In the genomic region with DNA sequence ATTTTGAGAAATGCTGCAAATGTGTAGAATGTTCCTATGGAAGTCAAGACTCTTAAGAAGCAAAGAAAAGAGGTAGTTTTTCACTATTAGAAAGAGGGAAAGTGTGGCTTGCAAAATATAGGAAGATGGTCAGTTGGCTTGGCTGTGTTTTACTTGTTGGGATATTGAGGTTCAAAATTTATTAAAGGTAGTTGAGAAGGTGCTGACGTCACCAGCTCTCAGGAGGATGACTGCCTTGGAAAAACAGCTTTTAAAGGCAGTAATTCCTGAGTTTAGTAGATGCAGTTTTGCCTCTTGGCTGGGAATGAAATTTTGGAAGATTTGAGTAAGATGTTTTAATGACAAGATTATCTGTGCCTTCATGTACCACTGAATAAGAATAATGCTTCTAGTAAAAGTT, we compare ENCODE assay signal across 31 cellular contexts. TPM values are rescaled to one million over a fixed set of nuclear protein-coding genes. Genes with fewer than 3 reads are reported as not detected.
"Had no signal": no experiment of that assay in that cellular context is flagged by ENCODE, and none has a peak within 500 bp of the region (broad histone marks: within the 10 kb centered on the region; RNA-seq: fewer than 3 reads in every experiment).

No MANE protein-coding gene starts in this region.

- DNase-seq: activated B cell treated with CpG ODN at 0.5 μM for 24 hours; activated CD4-positive, alpha-beta T cell treated with anti-CD3 and anti-CD28 coated beads for 1 hour; activated CD4-positive, alpha-beta T cell treated with anti-CD3 and anti-CD28 coated beads, Interleukin-2, amount 50 U/mL, for 48 hours; activated CD8-positive, alpha-beta memory T cell treated with anti-CD3 and anti-CD28 coated beads for 24 hours; activated gamma-delta T cell treated with Interleukin-2 at 50 U/mL for 16 hours; activated naive CD4-positive, alpha-beta T cell treated with anti-CD3 and anti-CD28 coated beads, Interleukin-2, amount 50 U/mL, for 16 hours; activated naive CD8-positive, alpha-beta T cell treated with anti-CD3 and anti-CD28 coated beads, Interleukin-2, amount 10 ng/mL, durations not matched to agents 7 days and 5 days; activated T-cell treated with anti-CD3 and anti-CD28 coated beads, Interleukin-2, amount 50 U/mL, for 72 hours; aorta; central memory CD4-positive, alpha-beta T cell; MG63; NCI-H1105; NCI-H1436; NCI-H1694 treated with DMSO at 0.1 percent for 48 hours; NCI-H2029 treated with DMSO at 0.1 percent for 48 hours; NCI-H510A treated with DMSO at 0.1 percent for 48 hours; NCI-H69; NK-92 treated with Interleukin-12 subunit alpha and Interleukin-12 subunit beta, amount 100 ng/mL, for 24 hours; Right ventricle myocardium superior; RPMI8226; SJCRH30; SK-N-SH; T-helper 17 cell; T-helper 9 cell had no signal

- H3K9me2 ChIP-seq: SK-N-SH had no signal

- H3K4me2 ChIP-seq: KMS-11, SK-N-SH had no signal

- H3K9me3 ChIP-seq: adrenal gland, MG63, SJCRH30, SK-N-SH had no signal

- H3K9ac ChIP-seq: KMS-11, SK-N-SH had no signal

- H3K4me3 Mint-ChIP-seq: activated B cell treated with CpG ODN at 0.5 μM for 24 hours; activated T-cell treated with anti-CD3 and anti-CD28 coated beads, Interleukin-2, amount 50 U/mL, for 72 hours had no signal

- H3K4me1 ChIP-seq: adrenal gland, SJCRH30 had no signal

- H3K9me3 Mint-ChIP-seq: activated B cell treated with CpG ODN at 0.5 μM for 24 hours; activated T-cell treated with anti-CD3 and anti-CD28 coated beads, Interleukin-2, amount 50 U/mL, for 72 hours; activated T-helper 2 cell treated with anti-CD3 and anti-CD28 coated beads, Interferon-gamma antibody, Interleukin-2, Interleukin-4, amounts not matched to agents 10 μg/mL and 5 μg/mL and 100 μg/mL, durations not matched to agents 14 hours and 24 hours and 36 hours had no signal

- H3K27me3 ChIP-seq: adrenal gland, MG63, SJCRH30 had no signal

- ATAC-seq: Panc1 had no signal

- H3K27ac Mint-ChIP-seq: activated B cell treated with CpG ODN at 0.5 μM for 24 hours; activated T-cell treated with anti-CD3 and anti-CD28 coated beads, Interleukin-2, amount 50 U/mL, for 72 hours; activated T-helper 2 cell treated with anti-CD3 and anti-CD28 coated beads, Interferon-gamma antibody, Interleukin-2, Interleukin-4, amounts not matched to agents 10 μg/mL and 5 μg/mL and 100 μg/mL, durations not matched to agents 14 hours and 24 hours and 36 hours; T-helper 17 cell had no signal

- H3K36me3 ChIP-seq: adrenal gland, MG63, SJCRH30 had no signal

- H3K4me3 ChIP-seq: adrenal gland, MG63, SJCRH30 had no signal

- H3K27ac ChIP-seq: adrenal gland, KMS-11, SJCRH30 had no signal

RNA-seq across cellular contexts. Expression of gene OR4D9, which starts 0.3 kb away (rescaled TPM):
- total RNA-seq: activated B cell treated with CpG ODN at 0.5 μM for 24 hours; activated CD4-positive, alpha-beta T cell treated with anti-CD3 and anti-CD28 coated beads, Interleukin-2, amount 10 ng/mL, durations not matched to agents 24 days and 14 days; activated naive CD8-positive, alpha-beta T cell treated with anti-CD3 and anti-CD28 coated beads, Interleukin-2, amount 10 ng/mL, durations not matched to agents 7 days and 5 days; activated T-cell treated with anti-CD3 and anti-CD28 coated beads, Interleukin-2, amount 50 U/mL, for 72 hours; activated T-helper 2 cell treated with anti-CD3 and anti-CD28 coated beads, Interferon-gamma antibody, Interleukin-2, Interleukin-4, amounts not matched to agents 10 μg/mL and 5 μg/mL and 100 μg/mL, durations not matched to agents 14 hours and 24 hours and 36 hours; adrenal gland; aorta; bronchial epithelial cell; chondrocyte; Right ventricle myocardium superior; SJCRH30; T-helper 17 cell had no signal
- polyA plus RNA-seq: adrenal gland, aorta, SK-N-SH had no signal

RNA-seq across cellular contexts. Expression of gene OR4D11, which starts 8.3 kb away (rescaled TPM):
- total RNA-seq: activated B cell treated with CpG ODN at 0.5 μM for 24 hours; activated CD4-positive, alpha-beta T cell treated with anti-CD3 and anti-CD28 coated beads, Interleukin-2, amount 10 ng/mL, durations not matched to agents 24 days and 14 days; activated naive CD8-positive, alpha-beta T cell treated with anti-CD3 and anti-CD28 coated beads, Interleukin-2, amount 10 ng/mL, durations not matched to agents 7 days and 5 days; activated T-cell treated with anti-CD3 and anti-CD28 coated beads, Interleukin-2, amount 50 U/mL, for 72 hours; activated T-helper 2 cell treated with anti-CD3 and anti-CD28 coated beads, Interferon-gamma antibody, Interleukin-2, Interleukin-4, amounts not matched to agents 10 μg/mL and 5 μg/mL and 100 μg/mL, durations not matched to agents 14 hours and 24 hours and 36 hours; adrenal gland; aorta; bronchial epithelial cell; chondrocyte; Right ventricle myocardium superior; SJCRH30; T-helper 17 cell had no signal
- polyA plus RNA-seq: adrenal gland, aorta, SK-N-SH had no signal

RNA-seq across cellular contexts. Expression of gene OR4D10, which starts 38.6 kb away (rescaled TPM):
- total RNA-seq: activated B cell treated with CpG ODN at 0.5 μM for 24 hours; activated CD4-positive, alpha-beta T cell treated with anti-CD3 and anti-CD28 coated beads, Interleukin-2, amount 10 ng/mL, durations not matched to agents 24 days and 14 days; activated naive CD8-positive, alpha-beta T cell treated with anti-CD3 and anti-CD28 coated beads, Interleukin-2, amount 10 ng/mL, durations not matched to agents 7 days and 5 days; activated T-cell treated with anti-CD3 and anti-CD28 coated beads, Interleukin-2, amount 50 U/mL, for 72 hours; activated T-helper 2 cell treated with anti-CD3 and anti-CD28 coated beads, Interferon-gamma antibody, Interleukin-2, Interleukin-4, amounts not matched to agents 10 μg/mL and 5 μg/mL and 100 μg/mL, durations not matched to agents 14 hours and 24 hours and 36 hours; adrenal gland; aorta; bronchial epithelial cell; chondrocyte; Right ventricle myocardium superior; SJCRH30; T-helper 17 cell had no signal
- polyA plus RNA-seq: adrenal gland, aorta, SK-N-SH had no signal

RNA-seq across cellular contexts. Expression of gene OR4D6, which starts 54.9 kb away (rescaled TPM):
- total RNA-seq: activated B cell treated with CpG ODN at 0.5 μM for 24 hours; activated CD4-positive, alpha-beta T cell treated with anti-CD3 and anti-CD28 coated beads, Interleukin-2, amount 10 ng/mL, durations not matched to agents 24 days and 14 days; activated naive CD8-positive, alpha-beta T cell treated with anti-CD3 and anti-CD28 coated beads, Interleukin-2, amount 10 ng/mL, durations not matched to agents 7 days and 5 days; activated T-cell treated with anti-CD3 and anti-CD28 coated beads, Interleukin-2, amount 50 U/mL, for 72 hours; activated T-helper 2 cell treated with anti-CD3 and anti-CD28 coated beads, Interferon-gamma antibody, Interleukin-2, Interleukin-4, amounts not matched to agents 10 μg/mL and 5 μg/mL and 100 μg/mL, durations not matched to agents 14 hours and 24 hours and 36 hours; adrenal gland; aorta; bronchial epithelial cell; chondrocyte; Right ventricle myocardium superior; SJCRH30; T-helper 17 cell had no signal
- polyA plus RNA-seq: adrenal gland, aorta, SK-N-SH had no signal
